ENCODE assay signal across 8 cellular contexts in genomic region chr3:112303811-112304325, GRCh38. TPM values are rescaled to one million over a fixed set of nuclear protein-coding genes. Genes with fewer than 3 reads are reported as not detected.
DNase-seq lines count a peak whose midpoint lies in the region; ATAC-seq and TF ChIP-seq lines count a peak whose summit lies in the region.

No MANE protein-coding gene starts in this region.

- H3K4me3 ChIP-seq in CD8-positive, alpha-beta T cell (ENCODE audit: low read depth, low read length): peak overlapping the region; percentile 60
- peak overlapping the region; percentile 66 for H3K4me3 ChIP-seq in iPS-20b (ENCODE audit: low read length)

- H3K27me3 Mint-ChIP-seq in CD8-positive, alpha-beta T cell (ENCODE audit: low read depth): no peaks in the 10 kb centered on the region
- H3K27me3 Mint-ChIP-seq in activated T-helper 17 cell treated with anti-CD3 and anti-CD28 coated beads, Interleukin-2, amount 50 U/mL, for 72 hours: no peaks in the 10 kb centered on the region

- H3K9me3 Mint-ChIP-seq in CD8-positive, alpha-beta T cell: no peaks in the 10 kb centered on the region
- H3K9me3 Mint-ChIP-seq in activated T-helper 17 cell treated with anti-CD3 and anti-CD28 coated beads, Interleukin-2, amount 50 U/mL, for 72 hours: no peaks in the 10 kb centered on the region

- intact Hi-C loops in CD8-positive, alpha-beta T cell (cut with DNase I, micrococcal nuclease): no loop called here

- no peaks in the 10 kb centered on the region for H3K36me3 Mint-ChIP-seq in CD8-positive, alpha-beta T cell
- H3K36me3 Mint-ChIP-seq in activated T-helper 17 cell treated with anti-CD3 and anti-CD28 coated beads, Interleukin-2, amount 50 U/mL, for 72 hours (ENCODE audit: low read depth): no peaks in the 10 kb centered on the region

- peaks cover 14% of the 10 kb centered on the region for H3K4me1 ChIP-seq in CD8-positive, alpha-beta T cell (ENCODE audit: insufficient read depth, low read length)
- peaks cover 32% of the 10 kb centered on the region for H3K4me1 ChIP-seq in iPS-20b (ENCODE audit: insufficient read depth, low read length)

- H3K36me3 ChIP-seq in CD8-positive, alpha-beta T cell (ENCODE audit: insufficient read depth, low read length): no peaks in the 10 kb centered on the region
- no peaks in the 10 kb centered on the region for H3K36me3 ChIP-seq in iPS-20b (ENCODE audit: insufficient read depth, low read depth, low read length)

- no peaks in the 10 kb centered on the region for H3K9me3 ChIP-seq in CD8-positive, alpha-beta T cell (ENCODE audit: low read length)
- peaks cover 9% of the 10 kb centered on the region; the same call in 1 of the 2 replicates for H3K9me3 ChIP-seq in iPS-20b (ENCODE audit: insufficient read depth, low read depth, low read length)

- H3K27ac Mint-ChIP-seq in CD8-positive, alpha-beta T cell: no peak overlapping the region
- no peak overlapping the region for H3K27ac Mint-ChIP-seq in activated T-helper 17 cell treated with anti-CD3 and anti-CD28 coated beads, Interleukin-2, amount 50 U/mL, for 72 hours

- POLR2A ChIA-PET in CD8-positive, alpha-beta T cell (lab: Charles Lee): interaction anchor here (0.6 to 2.1 kb wide), 5 partner anchors 11 to 317 kb away, joined by 3 to 10 read pairs (median 3); partner anchors contain the start of genes ATG3 and SLC35A5

- no peaks in the 10 kb centered on the region for H3K27me3 ChIP-seq in CD8-positive, alpha-beta T cell (ENCODE audit: insufficient read depth, low read length)
- no peaks in the 10 kb centered on the region for H3K27me3 ChIP-seq in iPS-20b (ENCODE audit: insufficient read depth, low read length)

- H3K27ac ChIP-seq in CD8-positive, alpha-beta T cell (ENCODE audit: low read depth, low read length): peak overlapping the region; percentile 19
- peak overlapping the region; percentile 93 for H3K27ac ChIP-seq in iPS-20b (ENCODE audit: low read length)

- H3K4me1 Mint-ChIP-seq in CD8-positive, alpha-beta T cell (ENCODE audit: low read depth): peaks cover under 1% of the 10 kb centered on the region
- H3K4me1 Mint-ChIP-seq in activated T-helper 17 cell treated with anti-CD3 and anti-CD28 coated beads, Interleukin-2, amount 50 U/mL, for 72 hours: no peaks in the 10 kb centered on the region

- CTCF ChIA-PET in CD8-positive, alpha-beta T cell (lab: Charles Lee): interaction anchor here (0.7 to 9.6 kb wide), 7 partner anchors 10 to 229 kb away, joined by 3 to 58 read pairs (median 4); partner anchors contain the start of genes CD200 and SLC9C1

- ATAC-seq in CD8-positive, alpha-beta T cell: peak; percentile 83
- peak; percentile 49 for ATAC-seq in HG02610 (IDR thresholded peaks at IDR 0.05; ENCODE audit: unreplicated experiment)
- peak; percentile 50 for ATAC-seq in activated T-helper 17 cell treated with anti-CD3 and anti-CD28 coated beads, Interleukin-2, amount 50 U/mL, for 72 hours (replicated peaks)
- peak; percentile 37 for ATAC-seq in stimulated activated naive CD8-positive, alpha-beta T cell treated with anti-CD3 and anti-CD28 coated beads, Interleukin-15, Interleukin-2, amounts not matched to agents 100 U/mL and 50 U/mL, for 24 hours

- TF ChIP-seq CTCF in CD8-positive, alpha-beta T cell (IDR thresholded peaks at IDR 0.05): no peak

- DNase-seq in CD8-positive, alpha-beta T cell: peak in 4 of 7 experiments; percentile 16 to 61 (median 31)
- DNase-seq in stimulated activated naive CD8-positive, alpha-beta T cell treated with anti-CD3 and anti-CD28 coated beads, Interleukin-15, Interleukin-2, amounts not matched to agents 100 U/mL and 50 U/mL, for 24 hours: peak; percentile 26
- DNase-seq in SHP77 treated with DMSO at 0.1 percent for 48 hours (lab: John Stamatoyannopoulos, UW): no peak
- DNase-seq in stimulated activated CD4-positive, alpha-beta T cell treated with anti-CD3 and anti-CD28 coated beads, Interleukin-2, amount 100 ng/mL, for 24 hours: no peak
- DNase-seq in NCI-H1930 (lab: John Stamatoyannopoulos, UW): no peak

- H3K4me3 Mint-ChIP-seq in CD8-positive, alpha-beta T cell: no peak overlapping the region
- no peak overlapping the region for H3K4me3 Mint-ChIP-seq in activated T-helper 17 cell treated with anti-CD3 and anti-CD28 coated beads, Interleukin-2, amount 50 U/mL, for 72 hours

- H3K9ac ChIP-seq in iPS-20b (ENCODE audit: low read depth, low read length): peak overlapping the region; percentile 85

RNA-seq across cellular contexts. Expression of gene SLC9C1, which starts 9.9 kb away (rescaled TPM):
- not detected for total RNA-seq in CD8-positive, alpha-beta T cell
- not detected for total RNA-seq in activated T-helper 17 cell treated with anti-CD3 and anti-CD28 coated beads, Interleukin-2, amount 50 U/mL, for 72 hours

RNA-seq across cellular contexts. Expression of gene CD200, which starts 29.1 kb away (rescaled TPM):
- 1 to 10 TPM; 1.1 to 1.2 TPM for total RNA-seq in CD8-positive, alpha-beta T cell
- 10 to 100 TPM in 1 of 2 donors, 1 to 10 TPM in 1; 5.1 to 26.8 TPM for total RNA-seq in activated T-helper 17 cell treated with anti-CD3 and anti-CD28 coated beads, Interleukin-2, amount 50 U/mL, for 72 hours

Comparison
In these comparisons a context has a peak if more than half of its experiments do, and no peak if none do; other contexts are left out.
1. DNase-seq: peak in CD8-positive, alpha-beta T cell (4 of 7) and stimulated activated naive CD8-positive, alpha-beta T cell treated with anti-CD3 and anti-CD28 coated beads, Interleukin-15, Interleukin-2, amounts not matched to agents 100 U/mL and 50 U/mL, for 24 hours (single experiment); none in SHP77 treated with DMSO at 0.1 percent for 48 hours (single experiment), stimulated activated CD4-positive, alpha-beta T cell treated with anti-CD3 and anti-CD28 coated beads, Interleukin-2, amount 100 ng/mL, for 24 hours (0 of 2) and NCI-H1930 (0 of 2).
2. Peak in every context shown above with its lines, with median percentiles within 50 percentile points of each other: ATAC-seq.